Comparison of ENCODE assay signal across 9 cellular contexts in the genomic region with DNA sequence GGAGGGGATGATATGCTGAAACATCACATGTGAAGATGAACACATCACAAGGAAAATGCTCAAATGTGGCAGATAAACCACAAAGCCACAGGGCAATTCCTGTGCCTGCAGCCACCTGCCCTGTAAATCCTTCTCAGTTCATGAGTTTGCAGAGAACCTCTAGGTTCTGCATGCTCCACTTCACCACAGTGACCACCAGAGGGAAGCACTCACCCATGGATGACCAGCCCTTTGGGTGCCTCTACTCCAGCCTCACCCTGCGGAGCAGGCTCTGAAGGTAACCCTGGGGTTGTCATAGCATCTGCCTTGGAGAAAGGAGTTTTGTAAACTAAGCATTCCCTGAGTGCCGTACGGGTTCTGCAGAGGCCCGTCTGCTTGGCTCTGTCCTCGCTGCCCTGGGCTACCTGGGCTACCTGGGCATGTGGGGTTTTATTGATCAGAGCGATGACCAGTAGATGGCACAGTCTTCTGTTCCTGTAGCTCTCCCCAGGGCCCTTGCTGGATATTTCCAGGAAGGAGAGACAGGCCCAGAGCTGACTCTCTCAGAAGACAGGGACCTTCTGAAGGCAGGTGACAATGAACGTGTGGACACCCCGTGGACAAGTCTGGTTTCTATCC. TPM values are rescaled to one million over a fixed set of nuclear protein-coding genes. Genes with fewer than 3 reads are reported as not detected.
DNase-seq lines count a peak whose midpoint lies in the region; ATAC-seq and TF ChIP-seq lines count a peak whose summit lies in the region.
"Had no signal": no experiment of that assay in that cellular context is flagged by ENCODE, and none has a peak within 500 bp of the region (broad histone marks: within the 10 kb centered on the region; RNA-seq: fewer than 3 reads in every experiment).

No MANE protein-coding gene starts in this region.

- no peak for TF ChIP-seq POLR2A in esophagus squamous epithelium (IDR thresholded peaks at IDR 0.05)

- no peak overlapping the region for H3K14ac ChIP-seq in neuronal stem cell (ENCODE audit: low read length)

- no peak overlapping the region for H3K23ac ChIP-seq in neuronal stem cell (ENCODE audit: low read depth, low read length, poor library complexity)

- no peaks in the 10 kb centered on the region for H3K27me3 ChIP-seq in PC-9 (ENCODE audit: insufficient read depth, low read depth)
- H3K27me3 ChIP-seq in esophagus squamous epithelium = peaks cover 0 to 12% (median 0%) of the 10 kb centered on the region in 4 donors
- no peaks in the 10 kb centered on the region for H3K27me3 ChIP-seq in smooth muscle cell (ENCODE audit: low read depth)
- no peaks in the 10 kb centered on the region for H3K27me3 ChIP-seq in neuronal stem cell (ENCODE audit: control insufficient read depth in 3 of 3, insufficient read depth in 3 of 3, low read depth in 1 of 3, low read length in 3 of 3)

- H3K36me3 ChIP-seq in PC-9 (ENCODE audit: low read depth) (no peaks in the 10 kb centered on the region), esophagus squamous epithelium (no peaks in the 10 kb centered on the region), smooth muscle cell (ENCODE audit: low read depth) (no peaks in the 10 kb centered on the region), neuronal stem cell (replicated peaks in 1 of 2; ENCODE audit: control insufficient read depth in 2 of 2, insufficient read depth in 2 of 2, low read length in 2 of 2) (no peaks in the 10 kb centered on the region)

- CTCF ChIA-PET in PC-9 (lab: Charles Lee) = interaction anchor here (0.6 kb wide), 1 partner anchor 113 kb away, joined by 6 read pairs; no protein-coding TSS in a partner anchor

- TF ChIP-seq CTCF in PC-9 (conservative IDR thresholded peaks at IDR 0.05) = peak; percentile 73
- peak in 4 of 6 experiments; percentile 10 to 51 (median 40) for TF ChIP-seq CTCF in esophagus squamous epithelium (IDR thresholded peaks at IDR 0.05)
- TF ChIP-seq CTCF in smooth muscle cell (IDR thresholded peaks at IDR 0.05; ENCODE audit: borderline replicate concordance, insufficient read depth, poor library complexity, severe bottlenecking) = peak; percentile 53

- no peaks in the 10 kb centered on the region for H3K9me2 ChIP-seq in PC-9 (ENCODE audit: insufficient read depth)

- H4K20me1 ChIP-seq in PC-9 (ENCODE audit: insufficient read depth) (no peaks in the 10 kb centered on the region), smooth muscle cell (ENCODE audit: low read depth) (no peaks in the 10 kb centered on the region)

- ATAC-seq in GM18867 (IDR thresholded peaks at IDR 0.05; ENCODE audit: unreplicated experiment) = peak; percentile 63

- DNase-seq in COLO829 (ENCODE audit: low spot score) (peak; percentile 17), PC-9 (peak; percentile 36 to 61), esophagus squamous epithelium (lab: John Stamatoyannopoulos, UW) (no peak), smooth muscle cell (lab: John Stamatoyannopoulos, UW; ENCODE audit: unreplicated experiment) (no peak), neuronal stem cell (ENCODE audit: low spot score) (no peak), superior temporal gyrus (ENCODE audit: extremely low spot score) (no peak), caudate nucleus (lab: John Stamatoyannopoulos, UW) (no peak)

- H2AFZ ChIP-seq in PC-9 = no peak overlapping the region
- no peak overlapping the region for H2AFZ ChIP-seq in smooth muscle cell (ENCODE audit: low read depth)
- no peak overlapping the region for H2AFZ ChIP-seq in neuronal stem cell (ENCODE audit: low read length)

- H3K79me1 ChIP-seq in neuronal stem cell (ENCODE audit: low read depth, low read length) = no peaks in the 10 kb centered on the region

- H3K4me2 ChIP-seq in PC-9 (peak overlapping the region; percentile 36), smooth muscle cell (no peak overlapping the region), neuronal stem cell (ENCODE audit: insufficient read depth, low read length, poor library complexity, severe bottlenecking) (no peak overlapping the region)

- 100% methylated on average over 2 of the region's 8 CpGs; no CpG with 5 or more reads in 1 of the 2 donors for WGBS in esophagus squamous epithelium, 2 donors
- WGBS in smooth muscle cell (ENCODE audit: low lambda C conversion rate) = 63% methylated on average over 8 of the region's 8 CpGs
- no CpG with 5 or more reads among the region's 8 CpGs for WGBS in neuronal stem cell (ENCODE audit: extremely low coverage in 2 of 2, insufficient read length in 2 of 2, insufficient replicate concordance in 1 of 2), 2 donors

- H3K18ac ChIP-seq in neuronal stem cell (ENCODE audit: low read length) = no peak overlapping the region

- H3K9me3 ChIP-seq in PC-9 (ENCODE audit: insufficient read depth, low read depth) = no peaks in the 10 kb centered on the region
- H3K9me3 ChIP-seq in esophagus squamous epithelium = no peaks in the 10 kb centered on the region
- H3K9me3 ChIP-seq in smooth muscle cell (replicated peaks; ENCODE audit: low read depth) = no peaks in the 10 kb centered on the region
- H3K9me3 ChIP-seq in neuronal stem cell (replicated peaks in 1 of 2; ENCODE audit: control insufficient read depth in 2 of 2, insufficient read depth in 1 of 2, low read depth in 1 of 2, low read length in 2 of 2) = peaks cover 0 to 1% of the 10 kb centered on the region in 2 donors

- no peak overlapping the region for H4K8ac ChIP-seq in neuronal stem cell (ENCODE audit: low read depth, low read length)

- H3K79me2 ChIP-seq in PC-9 (ENCODE audit: low read depth) (no peaks in the 10 kb centered on the region), smooth muscle cell (ENCODE audit: low read depth) (no peaks in the 10 kb centered on the region)

- H3K9ac ChIP-seq in smooth muscle cell (ENCODE audit: low read depth) (no peak overlapping the region), neuronal stem cell (ENCODE audit: low read depth, low read length, poor library complexity) (no peak overlapping the region)

- H3F3A ChIP-seq in PC-9 (ENCODE audit: insufficient read depth, low read depth) (no peaks in the 10 kb centered on the region; the same call in 1 of the 2 replicates), smooth muscle cell (ENCODE audit: low read depth) (no peaks in the 10 kb centered on the region)

- POLR2A ChIA-PET in PC-9 (lab: Charles Lee; ENCODE audit: unreplicated experiment) = no interaction called here

- H3K27ac ChIP-seq in PC-9 (no peak overlapping the region), esophagus squamous epithelium (no peak overlapping the region), smooth muscle cell (ENCODE audit: low read depth) (no peak overlapping the region), neuronal stem cell (replicated peaks; ENCODE audit: low read length) (no peak overlapping the region), caudate nucleus (ENCODE audit: low read depth, low read length) (no peak overlapping the region)

- H3K4me3 ChIP-seq in PC-9 (no peak overlapping the region), esophagus squamous epithelium (no peak overlapping the region), smooth muscle cell (no peak overlapping the region), neuronal stem cell (ENCODE audit: low read length in 2 of 2) (no peak overlapping the region)

- H3K4me1 ChIP-seq in PC-9 (replicated peaks; ENCODE audit: insufficient read depth) (no peaks in the 10 kb centered on the region), esophagus squamous epithelium (no peaks in the 10 kb centered on the region), smooth muscle cell (ENCODE audit: low read depth) (no peaks in the 10 kb centered on the region), neuronal stem cell (ENCODE audit: control insufficient read depth in 2 of 2, insufficient read depth in 1 of 2, low read depth in 1 of 2, low read length in 2 of 2) (no peaks in the 10 kb centered on the region)

- H2BK15ac ChIP-seq in neuronal stem cell (ENCODE audit: low read length) = no peak overlapping the region

- no peak overlapping the region for H2BK12ac ChIP-seq in neuronal stem cell (ENCODE audit: low read length)

- H2BK120ac ChIP-seq in neuronal stem cell (ENCODE audit: low read depth, low read length) = no peak overlapping the region

- no TSS peak for BruUV-seq in PC-9 (replicated peaks; lab: Mats Ljungman, UMichigan)

- H4K91ac ChIP-seq in neuronal stem cell (ENCODE audit: low read depth, low read length, poor library complexity) = no peak overlapping the region

- H2BK5ac ChIP-seq in neuronal stem cell (ENCODE audit: low read length) = no peak overlapping the region

- no peak overlapping the region for H3K4ac ChIP-seq in neuronal stem cell (ENCODE audit: low read length)

- intact Hi-C loops in PC-9 (cut with micrococcal nuclease; ENCODE audit: unreplicated experiment) (loop anchor here (5.0 to 10.0 kb wide), 4 partner anchors 55 to 1210 kb away; partner anchors contain the start of gene APMAP), esophagus squamous epithelium (cut with DNase I) (no loop called here)

- H2AK5ac ChIP-seq in neuronal stem cell (ENCODE audit: low read depth, low read length) = no peak overlapping the region

RNA-seq across cellular contexts. Expression of gene CST1, which starts 31.7 kb away (rescaled TPM):
- total RNA-seq in PC-9 (2021) (0.76 TPM in 1 of 2 replicates, not detected in the other), esophagus squamous epithelium (not detected), smooth muscle cell (1.3 and 9.3 TPM in 2 replicates)
- polyA plus RNA-seq in smooth muscle cell = 1.9 and 27.7 TPM in 2 replicates
- polyA plus RNA-seq in neuronal stem cell (2013, experiment 1 of 2) = not detected
- not detected for polyA plus RNA-seq in neuronal stem cell (2013, experiment 2 of 2)
- polyA plus RNA-seq: neural cell had no signal

RNA-seq across cellular contexts. Expression of gene CST2, which starts 44.1 kb away (rescaled TPM):
- not detected in 2 replicates for total RNA-seq in PC-9 (2021)
- total RNA-seq in esophagus squamous epithelium = not detected
- 0.27 TPM in 1 of 2 replicates, not detected in the other for total RNA-seq in smooth muscle cell
- 1.7 and 2.0 TPM in 2 replicates for polyA plus RNA-seq in smooth muscle cell
- polyA plus RNA-seq in neuronal stem cell (2013, experiment 1 of 2) = not detected
- not detected for polyA plus RNA-seq in neuronal stem cell (2013, experiment 2 of 2)
- polyA plus RNA-seq: neural cell had no signal

Comparison
In these comparisons a context has a peak if more than half of its experiments do, and no peak if none do; other contexts are left out.
1. DNase-seq: peak in COLO829 (single experiment) and PC-9 (2 of 2); none in esophagus squamous epithelium (single experiment), smooth muscle cell (single experiment), neuronal stem cell (single experiment), superior temporal gyrus (single experiment) and caudate nucleus (0 of 61).
2. Peak in every context shown above with its lines, with median percentiles within 50 percentile points of each other: CTCF ChIP-seq.